ENCODE assay signal across 7 cellular contexts in genomic region chr17:10198509-10199249, GRCh38. TPM values are rescaled to one million over a fixed set of nuclear protein-coding genes. Genes with fewer than 3 reads are reported as not detected.
DNase-seq lines count a peak whose midpoint lies in the region; ATAC-seq and TF ChIP-seq lines count a peak whose summit lies in the region.

Gene GAS7 (minus strand): TSS chr17:10198606.

- H3K27me3 ChIP-seq in IMR-90 (ENCODE audit: control insufficient read depth, insufficient read depth, low read length) = peaks cover 4% of the 10 kb centered on the region
- H3K27me3 ChIP-seq in heart left ventricle = peaks cover 0 to 16% (median 3%) of the 10 kb centered on the region in 9 donors

- no peak within 1 kb of the TSS for H4K91ac ChIP-seq in IMR-90 (ENCODE audit: insufficient read depth, low read depth, low read length)

- WGBS in IMR-90 (ENCODE audit: extremely low coverage in 2 of 2, insufficient read length in 1 of 2), 2 experiments = 0% methylated on average over 1 of the region's 86 CpGs; no CpG with 5 or more reads in 1 of the 2 experiments
- 1 to 2% (median 1%) methylated on average over 20 to 86 of the region's 86 CpGs for WGBS in heart left ventricle, 4 donors

- H3K36me3 ChIP-seq in IMR-90 (ENCODE audit: control insufficient read depth, insufficient read depth, low read length) (no peaks in the 10 kb centered on the region), heart left ventricle (no peaks in the 10 kb centered on the region)

- peak within 1 kb of the TSS; percentile 73; the same call in 1 of the 2 replicates for H3K23ac ChIP-seq in IMR-90 (ENCODE audit: low read depth, low read length)

- H3K56ac ChIP-seq in IMR-90 (ENCODE audit: extremely low read depth, insufficient read depth, low read length) = no peak within 1 kb of the TSS

- no peak within 1 kb of the TSS; the same call in 2 of the 3 replicates for H2BK15ac ChIP-seq in IMR-90 (ENCODE audit: low read depth, low read length)

- H3K4me3 ChIP-seq in IMR-90 (ENCODE audit: insufficient read depth, low read depth, low read length) = peak within 1 kb of the TSS; percentile 67
- peak within 1 kb of the TSS; percentile 64 to 84 (median 72) for H3K4me3 ChIP-seq in heart left ventricle

- no peak within 1 kb of the TSS for H2BK5ac ChIP-seq in IMR-90 (ENCODE audit: low read depth, low read length, poor library complexity, severe bottlenecking)

- H3K27ac ChIP-seq in IMR-90 (ENCODE audit: insufficient read depth, low read length) = peak within 1 kb of the TSS; percentile 27; the same call in 1 of the 2 replicates
- peak within 1 kb of the TSS in 11 of 12 donors; percentile 9 to 84 (median 52) for H3K27ac ChIP-seq in heart left ventricle

- peaks cover 4% of the 10 kb centered on the region; the same call in 1 of the 2 replicates for H3K4me1 ChIP-seq in IMR-90 (ENCODE audit: control insufficient read depth, insufficient read depth, low read length)
- H3K4me1 ChIP-seq in heart left ventricle = peaks cover 0 to 25% (median 5%) of the 10 kb centered on the region in 12 donors

- TF ChIP-seq CTCF in IMR-90 (conservative IDR thresholded peaks at IDR 0.05; ENCODE audit: low read depth, low read length) = no peak
- TF ChIP-seq CTCF in heart left ventricle (IDR thresholded peaks at IDR 0.05) = no peak

- in situ Hi-C loops in IMR-90 (cut with MboI; ENCODE audit: low sequenced_read_pairs) = no loop called here

- H2AK9ac ChIP-seq in IMR-90 (replicated peaks; ENCODE audit: low read depth, low read length, poor library complexity) = peak within 1 kb of the TSS; percentile 91

- peak within 1 kb of the TSS; percentile 91 for H2AFZ ChIP-seq in IMR-90 (replicated peaks; ENCODE audit: low read length, poor library complexity)

- BruUV-seq in IMR-90 (replicated peaks; lab: Mats Ljungman, UMichigan) = no TSS peak

- no peak within 1 kb of the TSS for H3K4ac ChIP-seq in IMR-90 (ENCODE audit: low read depth, low read length)

- dilution Hi-C loops in IMR-90 (cut with HindIII; ENCODE audit: low sequenced_read_pairs, unreplicated experiment) = no loop called here

- TF ChIP-seq POLR2A in IMR-90 (IDR thresholded peaks at IDR 0.05; ENCODE audit: low read depth, low read length) = no peak
- TF ChIP-seq POLR2A in heart left ventricle (IDR thresholded peaks at IDR 0.05) = peak in 1 of 2 donors; percentile 20

- peak within 1 kb of the TSS; percentile 68 for H3K9ac ChIP-seq in IMR-90 (ENCODE audit: low read depth, low read length)

- 0 out of 4 replicates have a peak within 1 kb of the TSS, but pooled peaks of 1 of the 2 experiments have one; percentile 6 for H4K8ac ChIP-seq in IMR-90 (ENCODE audit: low read depth in 2 of 2, low read length in 2 of 2)

- H3K18ac ChIP-seq in IMR-90 (ENCODE audit: low read depth, low read length) = no peak within 1 kb of the TSS; the same call in 1 of the 2 replicates

- H4K20me1 ChIP-seq in IMR-90 (ENCODE audit: insufficient read depth, low read length) = no peaks in the 10 kb centered on the region

- H3K14ac ChIP-seq in IMR-90 (replicated peaks; ENCODE audit: low read depth, low read length) = peak within 1 kb of the TSS; percentile 36; the same call in 1 of the 2 replicates

- intact Hi-C loops in IMR-90 (cut with micrococcal nuclease) (loop anchor here (2.0 kb wide), 1 partner anchor 70 kb away; no protein-coding TSS in a partner anchor), heart left ventricle (cut with DNase I) (loop anchor here in 4 of 10 donors (5.0 to 10.0 kb wide), 4 partner anchors 76 to 86 kb away; no protein-coding TSS in a partner anchor), posterior vena cava (cut with DNase I) (no loop called here)

- no peak within 1 kb of the TSS for H2BK20ac ChIP-seq in IMR-90 (ENCODE audit: low read depth, low read length)

- H2BK120ac ChIP-seq in IMR-90 (ENCODE audit: low read depth, low read length) = peak within 1 kb of the TSS; percentile 50; the same call in 1 of the 2 replicates

- CTCF ChIA-PET in IMR-90 (lab: Yijun Ruan, JAX) = interaction anchor here (1.3 kb wide), 1 partner anchor 28 kb away, joined by 3 read pairs; no protein-coding TSS in a partner anchor

- POLR2A ChIA-PET in IMR-90 (lab: Charles Lee; ENCODE audit: unreplicated experiment) = interaction anchor here (0.6 kb wide), 2 partner anchors 10 to 93 kb away, joined by 3 to 4 read pairs; no protein-coding TSS in a partner anchor

- peak; percentile 26 for DNase-seq in IMR-90
- peak; percentile 70 for DNase-seq in activated gamma-delta T cell treated with anti-CD3 and anti-CD28 coated beads, Interleukin-2, amount 50 U/mL, for 16 hours (ENCODE audit: low read depth)
- peak; percentile 78 to 88 (median 80) for DNase-seq in heart left ventricle
- peak; percentile 91 for DNase-seq in posterior vena cava (ENCODE audit: low spot score)
- DNase-seq in LoVo (ENCODE audit: low spot score) = no peak

- peak; percentile 73 for ATAC-seq in GM18867 (IDR thresholded peaks at IDR 0.05; ENCODE audit: unreplicated experiment)
- peak; percentile 89 for ATAC-seq in IMR-90 (ENCODE audit: low read depth)
- ATAC-seq in heart left ventricle = peak; percentile 5 to 86 (median 66)
- ATAC-seq in GM19463 (IDR thresholded peaks at IDR 0.05; ENCODE audit: unreplicated experiment) = no peak

- H4K5ac ChIP-seq in IMR-90 (ENCODE audit: low read depth, low read length) = peak within 1 kb of the TSS; percentile 3; the same call in 1 of the 2 replicates

- peak; percentile 13; the same call in 1 of the 2 replicates for TF ChIP-seq RAD21 in IMR-90 (IDR thresholded peaks at IDR 0.05; ENCODE audit: low read length)

- H3K9me1 ChIP-seq in IMR-90 (ENCODE audit: insufficient read depth, low read length) = no peaks in the 10 kb centered on the region; the same call in 1 of the 2 replicates

- peak within 1 kb of the TSS; percentile 95 for H3K4me2 ChIP-seq in IMR-90 (ENCODE audit: low read depth, low read length)

- no peaks in the 10 kb centered on the region for H3K79me1 ChIP-seq in IMR-90 (ENCODE audit: low read depth in 1 of 2, low read length in 2 of 2)

- H3K9me3 ChIP-seq in IMR-90 (ENCODE audit: control insufficient read depth, insufficient read depth, low read length) (peaks cover 2% of the 10 kb centered on the region), heart left ventricle (peaks cover 0 to 13% (median 7%) of the 10 kb centered on the region in 12 donors)

- no peak within 1 kb of the TSS for H2AK5ac ChIP-seq in IMR-90 (ENCODE audit: low read depth, low read length)

TF ChIP-seq in IMR-90, 13 proteins besides CTCF, POLR2A, EP300 and RAD21:
- TF ChIP-seq SMC3 (IDR thresholded peaks at IDR 0.05; ENCODE audit: low read depth, low read length) (no peak), MAFK (IDR thresholded peaks at IDR 0.05; ENCODE audit: low read depth, low read length) (no peak), USF2 (IDR thresholded peaks at IDR 0.05; ENCODE audit: low read depth, low read length) (no peak), BHLHE40 (IDR thresholded peaks at IDR 0.05; ENCODE audit: low read depth, low read length) (no peak), RFX5 (IDR thresholded peaks at IDR 0.05; ENCODE audit: low read depth, low read length) (no peak), MXI1 (IDR thresholded peaks at IDR 0.05; ENCODE audit: borderline replicate concordance, low read depth, low read length) (no peak), CHD1 (IDR thresholded peaks at IDR 0.05; ENCODE audit: low read depth, low read length) (no peak), FOS (IDR thresholded peaks at IDR 0.05; ENCODE audit: low read depth, low read length) (no peak), NFE2L2 (IDR thresholded peaks at IDR 0.05; ENCODE audit: low read depth, low read length) (no peak), RCOR1 (IDR thresholded peaks at IDR 0.05; ENCODE audit: insufficient replicate concordance, low read length) (no peak), MAZ (IDR thresholded peaks at IDR 0.05; ENCODE audit: borderline replicate concordance, low read depth, low read length) (no peak), CEBPB (IDR thresholded peaks at IDR 0.05; ENCODE audit: low read depth, low read length) (no peak)
- TF ChIP-seq, protein P1, sequence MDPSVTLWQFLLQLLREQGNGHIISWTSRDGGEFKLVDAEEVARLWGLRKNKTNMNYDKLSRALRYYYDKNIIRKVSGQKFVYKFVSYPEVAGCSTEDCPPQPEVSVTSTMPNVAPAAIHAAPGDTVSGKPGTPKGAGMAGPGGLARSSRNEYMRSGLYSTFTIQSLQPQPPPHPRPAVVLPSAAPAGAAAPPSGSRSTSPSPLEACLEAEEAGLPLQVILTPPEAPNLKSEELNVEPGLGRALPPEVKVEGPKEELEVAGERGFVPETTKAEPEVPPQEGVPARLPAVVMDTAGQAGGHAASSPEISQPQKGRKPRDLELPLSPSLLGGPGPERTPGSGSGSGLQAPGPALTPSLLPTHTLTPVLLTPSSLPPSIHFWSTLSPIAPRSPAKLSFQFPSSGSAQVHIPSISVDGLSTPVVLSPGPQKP (IDR thresholded peaks at IDR 0.05; ENCODE audit: borderline replicate concordance, low read depth, low read length) = no peak

RNA-seq across cellular contexts. Expression of gene GAS7, which starts in this region (rescaled TPM):
- total RNA-seq in IMR-90 (2012; rRNA removed) (5.0 and 6.4 TPM in 2 replicates), heart left ventricle (10 to 100 TPM; 34.5 to 86.5 (median 65.4) TPM), posterior vena cava (100 to 1,000 TPM in 1 of 2 donors, 10 to 100 TPM in 1; 70.6 to 190 TPM)
- polyA plus RNA-seq in IMR-90 (2012; rRNA removed) (4.1 and 4.6 TPM in 2 replicates), heart left ventricle (10 to 100 TPM; 19.4 to 52.2 TPM)
- polyA plus RNA-seq in IMR-90 (2012; cell fraction: cytosol; rRNA removed) = 2.3 and 4.1 TPM in 2 replicates
- 3.2 and 5.9 TPM in 2 replicates for polyA plus RNA-seq in IMR-90 (2012; cell fraction: nucleus; rRNA removed; ENCODE audit: low replicate concordance)
